8 cellular contexts compared by ENCODE assay signal in the genomic region with DNA sequence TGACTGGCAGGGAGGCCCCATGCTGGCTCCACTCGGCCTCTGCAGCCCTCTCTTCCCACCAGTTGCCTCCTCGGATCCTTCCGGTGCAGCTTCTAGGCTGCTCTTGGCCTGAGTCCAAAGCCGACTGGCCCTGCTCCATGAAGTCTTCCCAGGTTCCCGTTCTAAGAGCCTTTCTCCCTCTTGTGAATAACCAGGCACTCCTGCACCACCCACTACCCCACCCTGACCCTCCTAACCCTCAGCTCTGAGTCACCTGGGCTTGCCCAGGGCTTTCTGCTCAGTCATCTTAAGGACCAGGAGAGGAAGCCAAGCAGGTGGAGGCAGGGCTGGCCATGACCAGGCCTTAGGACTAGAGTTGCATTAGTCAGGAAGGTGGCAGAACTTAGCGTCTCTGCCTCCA. TPM values are rescaled to one million over a fixed set of nuclear protein-coding genes. Genes with fewer than 3 reads are reported as not detected.
DNase-seq lines count a peak whose midpoint lies in the region; ATAC-seq and TF ChIP-seq lines count a peak whose summit lies in the region.

No MANE protein-coding gene starts in this region.

- H3K9me3 ChIP-seq in H9 (ENCODE audit: control insufficient read depth, low read depth, low read length) (no peaks in the 10 kb centered on the region), PC-9 (ENCODE audit: insufficient read depth, low read depth) (no peaks in the 10 kb centered on the region), gastrocnemius medialis (no peaks in the 10 kb centered on the region)

- H2BK20ac ChIP-seq in H9 (ENCODE audit: low read depth, low read length, poor library complexity, severe bottlenecking) = peak overlapping the region; percentile 60

- no peaks in the 10 kb centered on the region for H4K20me1 ChIP-seq in H9 (ENCODE audit: control insufficient read depth, insufficient read depth, insufficient read length)
- H4K20me1 ChIP-seq in PC-9 (ENCODE audit: insufficient read depth) = no peaks in the 10 kb centered on the region

- H3K4ac ChIP-seq in H9 (ENCODE audit: low read depth, low read length) = no peak overlapping the region; the same call in 1 of the 2 replicates

- TF ChIP-seq POLR2A in gastrocnemius medialis (IDR thresholded peaks at IDR 0.05) = no peak

- H3K4me3 Mint-ChIP-seq in H9 = no peak overlapping the region

- no peak overlapping the region for H4K8ac ChIP-seq in H9 (replicated peaks; ENCODE audit: insufficient read length, low read depth, low read length)

- H3K36me3 ChIP-seq in PC-9 (ENCODE audit: low read depth) (no peaks in the 10 kb centered on the region), gastrocnemius medialis (no peaks in the 10 kb centered on the region)

- H3K56ac ChIP-seq in H9 (ENCODE audit: insufficient read length, low read depth, low read length) = no peak overlapping the region

- no peaks in the 10 kb centered on the region for H3K27me3 Mint-ChIP-seq in H9 (ENCODE audit: low read depth)

- peaks cover 19% of the 10 kb centered on the region for H3F3A ChIP-seq in PC-9 (ENCODE audit: insufficient read depth, low read depth)

- H3K4me2 ChIP-seq in H9 (ENCODE audit: insufficient read depth, insufficient read length, low read length) (no peak overlapping the region), PC-9 (peak overlapping the region; percentile 54)

- H2AFZ ChIP-seq in H9 (ENCODE audit: low read length) = no peak overlapping the region
- no peak overlapping the region; the same call in 1 of the 2 replicates for H2AFZ ChIP-seq in PC-9

- H3K4me1 Mint-ChIP-seq in H9 = no peaks in the 10 kb centered on the region

- no peaks in the 10 kb centered on the region for H3K27me3 ChIP-seq in H9 (ENCODE audit: insufficient read depth, low read length)
- no peaks in the 10 kb centered on the region for H3K27me3 ChIP-seq in PC-9 (ENCODE audit: insufficient read depth, low read depth)
- H3K27me3 ChIP-seq in gastrocnemius medialis = no peaks in the 10 kb centered on the region

- no peaks in the 10 kb centered on the region for H3K36me3 Mint-ChIP-seq in H9 (ENCODE audit: insufficient read depth in 1 of 3, low read depth in 3 of 3)

- no peak overlapping the region for H3K27ac ChIP-seq in H9 (ENCODE audit: insufficient read length, low read depth, low read length)
- H3K27ac ChIP-seq in PC-9 = peak overlapping the region; percentile 75
- H3K27ac ChIP-seq in gastrocnemius medialis = peak overlapping the region; percentile 47 to 82 (median 75)

- POLR2A ChIA-PET in PC-9 (lab: Charles Lee; ENCODE audit: unreplicated experiment) = interaction anchor here (0.6 to 0.9 kb wide), 4 partner anchors 13 to 29 kb away, joined by 3 to 16 read pairs (median 7); no protein-coding TSS in a partner anchor

- no peaks in the 10 kb centered on the region for H3K79me1 ChIP-seq in H9 (ENCODE audit: insufficient read depth, low read depth, low read length, poor library complexity, severe bottlenecking)

- no peaks in the 10 kb centered on the region for H3K23me2 ChIP-seq in H9 (ENCODE audit: insufficient read length, low read depth, low read length, poor library complexity, severe bottlenecking)

- H3K79me2 ChIP-seq in H9 (ENCODE audit: insufficient read depth, low read length) (no peaks in the 10 kb centered on the region), PC-9 (ENCODE audit: low read depth) (no peaks in the 10 kb centered on the region)

- no peak overlapping the region for H2AK5ac ChIP-seq in H9 (ENCODE audit: insufficient read length, low read length)

- H2BK5ac ChIP-seq in H9 (ENCODE audit: insufficient read length, low read length) = no peak overlapping the region

- WGBS in H9 (ENCODE audit: extremely low coverage, insufficient read length, low lambda C conversion rate) = no CpG with 5 or more reads among the region's 6 CpGs

- H3T11ph ChIP-seq in H9 (ENCODE audit: low read length) = no peak overlapping the region

- no peak overlapping the region for H3K23ac ChIP-seq in H9 (ENCODE audit: insufficient read length, low read depth, low read length)

- no peak overlapping the region for H3K4me3 ChIP-seq in PC-9
- no peak overlapping the region for H3K4me3 ChIP-seq in fibroblast of villous mesenchyme (ENCODE audit: low read depth, low read length)
- peak overlapping the region in 2 of 4 donors; percentile 16 to 17 for H3K4me3 ChIP-seq in gastrocnemius medialis

- intact Hi-C loops in PC-9 (cut with micrococcal nuclease; ENCODE audit: unreplicated experiment) (loop anchor here (1.0 to 2.0 kb wide), 4 partner anchors 14 to 33 kb away; no protein-coding TSS in a partner anchor), gastrocnemius medialis (cut with DNase I; ENCODE audit: low total_unique reads) (loop anchor here (2.0 kb wide), 1 partner anchor 15 kb away; no protein-coding TSS in a partner anchor)

- no peak overlapping the region for H2BK12ac ChIP-seq in H9 (ENCODE audit: insufficient read length, low read depth, low read length)

- H3K14ac ChIP-seq in H9 (ENCODE audit: insufficient read depth, low read length) = no peak overlapping the region

- H2BK15ac ChIP-seq in H9 (ENCODE audit: low read depth, low read length) = no peak overlapping the region

- TF ChIP-seq CTCF in H9 (conservative IDR thresholded peaks at IDR 0.05) (no peak), PC-9 (conservative IDR thresholded peaks at IDR 0.05) (no peak), fibroblast of villous mesenchyme (IDR thresholded peaks at IDR 0.05; ENCODE audit: insufficient read depth, low read depth, low read length) (no peak), gastrocnemius medialis (IDR thresholded peaks at IDR 0.05 in 4 of 5, conservative IDR thresholded peaks at IDR 0.05 in 1 of 5) (no peak)

- H3K4me1 ChIP-seq in H9 (ENCODE audit: insufficient read depth, low read length) (no peaks in the 10 kb centered on the region), PC-9 (replicated peaks; ENCODE audit: insufficient read depth) (peaks cover 21% of the 10 kb centered on the region), gastrocnemius medialis (peaks cover 14 to 21% of the 10 kb centered on the region in 2 donors)

- peak overlapping the region in 1 of 3 experiments; percentile 33; a peak in 2 of 7 replicates for H3K27ac Mint-ChIP-seq in H9

- no TSS peak for BruUV-seq in PC-9 (replicated peaks; lab: Mats Ljungman, UMichigan)

- ATAC-seq in gastrocnemius medialis (peak; percentile 99), GM19467 (IDR thresholded peaks at IDR 0.05; ENCODE audit: unreplicated experiment) (no peak), HG03571 (IDR thresholded peaks at IDR 0.05; ENCODE audit: unreplicated experiment) (no peak), HG03175 (IDR thresholded peaks at IDR 0.05; ENCODE audit: unreplicated experiment) (no peak)

- no peaks in the 10 kb centered on the region for H3K9me2 ChIP-seq in PC-9 (ENCODE audit: insufficient read depth)

- H4K5ac ChIP-seq in H9 (ENCODE audit: insufficient read length, low read depth, low read length) = no peak overlapping the region

- H3K9ac ChIP-seq in H9 (ENCODE audit: extremely low read depth, insufficient read length, low read length) = no peak overlapping the region

- in situ Hi-C loops in gastrocnemius medialis (cut with MboI; ENCODE audit: low sequenced_read_pairs in 4 of 4) = no loop called here

- CTCF ChIA-PET in PC-9 (lab: Charles Lee) = interaction anchor here (0.8 kb wide), 1 partner anchor 34 kb away, joined by 3 read pairs; no protein-coding TSS in a partner anchor

- no peak overlapping the region for H2BK120ac ChIP-seq in H9 (ENCODE audit: low read depth, low read length, poor library complexity, severe bottlenecking)

- peak; percentile 30 for DNase-seq in H9
- peak; percentile 98 for DNase-seq in PC-9
- DNase-seq in fibroblast of villous mesenchyme (ENCODE audit: low read depth) = peak; percentile 73
- DNase-seq in gastrocnemius medialis = peak; percentile 86 to 95
- no peak for DNase-seq in activated naive CD4-positive, alpha-beta T cell (lab: John Stamatoyannopoulos, UW)

- no peak overlapping the region for H4K91ac ChIP-seq in H9 (ENCODE audit: insufficient read length, low read depth, low read length)

- no peaks in the 10 kb centered on the region for H3K9me3 Mint-ChIP-seq in H9

- H3K18ac ChIP-seq in H9 (ENCODE audit: insufficient read length, low read depth, low read length) = no peak overlapping the region

RNA-seq across cellular contexts. Expression of gene CNBP, which starts 28.1 kb away (rescaled TPM):
- total RNA-seq in H9 (2021) (433 and 443 TPM in 2 replicates), PC-9 (2021) (261 and 265 TPM in 2 replicates), fibroblast of villous mesenchyme (197 and 202 TPM in 2 replicates), gastrocnemius medialis (1,000 to 10,000 TPM in 2 of 4 donors, 100 to 1,000 TPM in 2; 784 to 1,263 (median 979) TPM)

RNA-seq across cellular contexts. Expression of gene COPG1, which starts 37.6 kb away (rescaled TPM):
- total RNA-seq in H9 (2021) = 142 and 147 TPM in 2 replicates
- 195 and 212 TPM in 2 replicates for total RNA-seq in PC-9 (2021)
- total RNA-seq in fibroblast of villous mesenchyme = 371 and 402 TPM in 2 replicates
- 100 to 1,000 TPM in 1 of 4 donors, 10 to 100 TPM in 3; 59.7 to 101 (median 79.8) TPM for total RNA-seq in gastrocnemius medialis

RNA-seq across cellular contexts. Expression of gene ISY1, which starts 50.9 kb away (rescaled TPM):
- 28.1 TPM in 2 replicates for total RNA-seq in H9 (2021)
- 62.3 and 63.1 TPM in 2 replicates for total RNA-seq in PC-9 (2021)
- total RNA-seq in fibroblast of villous mesenchyme = 27.4 and 32.4 TPM in 2 replicates
- 10 to 100 TPM; 19.6 to 34.9 (median 22.3) TPM for total RNA-seq in gastrocnemius medialis

Comparison
In these comparisons a context has a peak if more than half of its experiments do, and no peak if none do; other contexts are left out.
1. DNase-seq: peak in H9 (single experiment), PC-9 (2 of 2), fibroblast of villous mesenchyme (single experiment) and gastrocnemius medialis (2 of 2); none in activated naive CD4-positive, alpha-beta T cell (0 of 4).
2. ATAC-seq: peak in gastrocnemius medialis (2 of 2); none in GM19467 (single experiment), HG03571 (single experiment) and HG03175 (single experiment).